In the genomic region with DNA sequence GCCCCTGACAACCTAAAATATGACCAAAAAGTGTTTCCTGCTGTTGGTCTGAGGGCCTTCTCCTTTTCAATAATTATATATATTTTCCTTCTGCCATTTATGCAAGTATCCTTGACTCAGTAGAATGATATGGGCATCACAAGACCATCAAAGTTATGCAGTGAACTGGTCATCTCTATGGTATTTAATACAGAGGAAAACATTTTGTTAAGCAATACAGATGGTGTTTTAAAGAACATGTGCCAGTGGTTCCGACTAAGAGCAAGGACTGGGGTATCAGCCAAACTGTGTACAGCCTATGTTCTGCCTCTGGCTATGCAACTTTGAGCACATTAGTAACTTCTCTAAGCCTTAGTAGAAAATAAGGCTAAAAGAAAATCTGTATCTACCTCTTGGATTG, we compare ENCODE assay signal across 15 cellular contexts.
DNase-seq lines count a peak whose midpoint lies in the region; ATAC-seq and TF ChIP-seq lines count a peak whose summit lies in the region.
"Had no signal": no experiment of that assay in that cellular context is flagged by ENCODE, and none has a peak within 500 bp of the region (broad histone marks: within the 10 kb centered on the region; RNA-seq: fewer than 3 reads in every experiment).

No MANE protein-coding gene starts in this region.

- TF ChIP-seq CTCF in AG09319 (IDR thresholded peaks at IDR 0.05; ENCODE audit: low read depth, low read length) (no peak), choroid plexus epithelial cell (conservative IDR thresholded peaks at IDR 0.05; ENCODE audit: low read depth, low read length) (no peak)

- ATAC-seq in HG03520 (IDR thresholded peaks at IDR 0.05; ENCODE audit: unreplicated experiment), result no peak
- ATAC-seq: body of pancreas, GM23338 had no signal

- DNase-seq in AG09319 (ENCODE audit: extremely low read depth, low read depth) (peak; percentile 83), M059J (ENCODE audit: low read depth) (peak; percentile 56), choroid plexus epithelial cell (ENCODE audit: low read depth) (peak; percentile 88), kidney tubule cell (ENCODE audit: low spot score) (peak; percentile 62), NOMO-1 (lab: John Stamatoyannopoulos, UW; ENCODE audit: unreplicated experiment in 2 of 2) (no peak), NCI-H2107 (lab: John Stamatoyannopoulos, UW) (no peak)
- no peak for DNase-seq in activated CD4-positive, alpha-beta T cell treated with anti-CD3 and anti-CD28 coated beads for 4 hours
- DNase-seq: BE2C; body of pancreas; mesendoderm; NCI-H2171; stimulated activated CD4-positive, alpha-beta T cell treated with anti-CD3 and anti-CD28 coated beads, Interleukin-4, amount 100 ng/mL, for 4 hours had no signal

- H3K4me3 ChIP-seq in choroid plexus epithelial cell (ENCODE audit: low read depth, low read length), result no peak overlapping the region
- H3K4me3 ChIP-seq: body of pancreas, GM23338, SK-N-MC had no signal

Comparison
In these comparisons a context has a peak if more than half of its experiments do, and no peak if none do; other contexts are left out.
1. DNase-seq: peak in AG09319 (single experiment), M059J (single experiment), choroid plexus epithelial cell (single experiment) and kidney tubule cell (single experiment); none in activated CD4-positive, alpha-beta T cell treated with anti-CD3 and anti-CD28 coated beads for 4 hours (0 of 2), NOMO-1 (0 of 2) and NCI-H2107 (single experiment).